ENCODE assay signal across 1 cellular context in the genomic region with DNA sequence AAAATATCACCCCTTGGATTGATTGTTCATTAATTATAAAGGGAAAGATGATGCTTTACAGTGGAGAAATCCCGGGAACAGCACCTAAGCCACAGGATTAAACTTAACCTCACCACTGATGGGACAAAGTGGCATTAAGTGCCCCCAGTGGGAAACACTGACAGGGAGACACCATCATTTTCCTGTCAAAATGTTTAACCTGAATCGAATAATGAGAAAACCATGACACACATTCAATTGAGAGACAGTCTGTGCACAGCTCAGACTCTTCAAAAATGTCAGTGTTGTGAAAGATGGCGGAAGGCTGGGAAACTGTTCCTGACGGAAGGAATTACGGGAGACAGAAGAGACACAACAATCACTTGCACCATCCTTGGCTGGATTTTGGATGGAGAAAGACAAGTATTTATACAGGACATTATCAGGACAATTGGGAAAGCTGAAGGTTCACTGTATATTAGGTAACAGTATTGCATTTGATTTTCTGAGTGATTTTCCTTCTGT.
TF ChIP-seq lines count a peak whose summit lies in the region.

No MANE protein-coding gene starts in this region.

TF ChIP-seq in neural cell, 6 proteins besides CTCF, POLR2A, EP300 and RAD21:
- TF ChIP-seq, protein P1, sequence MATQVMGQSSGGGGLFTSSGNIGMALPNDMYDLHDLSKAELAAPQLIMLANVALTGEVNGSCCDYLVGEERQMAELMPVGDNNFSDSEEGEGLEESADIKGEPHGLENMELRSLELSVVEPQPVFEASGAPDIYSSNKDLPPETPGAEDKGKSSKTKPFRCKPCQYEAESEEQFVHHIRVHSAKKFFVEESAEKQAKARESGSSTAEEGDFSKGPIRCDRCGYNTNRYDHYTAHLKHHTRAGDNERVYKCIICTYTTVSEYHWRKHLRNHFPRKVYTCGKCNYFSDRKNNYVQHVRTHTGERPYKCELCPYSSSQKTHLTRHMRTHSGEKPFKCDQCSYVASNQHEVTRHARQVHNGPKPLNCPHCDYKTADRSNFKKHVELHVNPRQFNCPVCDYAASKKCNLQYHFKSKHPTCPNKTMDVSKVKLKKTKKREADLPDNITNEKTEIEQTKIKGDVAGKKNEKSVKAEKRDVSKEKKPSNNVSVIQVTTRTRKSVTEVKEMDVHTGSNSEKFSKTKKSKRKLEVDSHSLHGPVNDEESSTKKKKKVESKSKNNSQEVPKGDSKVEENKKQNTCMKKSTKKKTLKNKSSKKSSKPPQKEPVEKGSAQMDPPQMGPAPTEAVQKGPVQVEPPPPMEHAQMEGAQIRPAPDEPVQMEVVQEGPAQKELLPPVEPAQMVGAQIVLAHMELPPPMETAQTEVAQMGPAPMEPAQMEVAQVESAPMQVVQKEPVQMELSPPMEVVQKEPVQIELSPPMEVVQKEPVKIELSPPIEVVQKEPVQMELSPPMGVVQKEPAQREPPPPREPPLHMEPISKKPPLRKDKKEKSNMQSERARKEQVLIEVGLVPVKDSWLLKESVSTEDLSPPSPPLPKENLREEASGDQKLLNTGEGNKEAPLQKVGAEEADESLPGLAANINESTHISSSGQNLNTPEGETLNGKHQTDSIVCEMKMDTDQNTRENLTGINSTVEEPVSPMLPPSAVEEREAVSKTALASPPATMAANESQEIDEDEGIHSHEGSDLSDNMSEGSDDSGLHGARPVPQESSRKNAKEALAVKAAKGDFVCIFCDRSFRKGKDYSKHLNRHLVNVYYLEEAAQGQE (IDR thresholded peaks at IDR 0.05; ENCODE audit: borderline replicate concordance) = peak; percentile 99
- TF ChIP-seq MXI1 (conservative IDR thresholded peaks at IDR 0.05; ENCODE audit: poor library complexity, severe bottlenecking) (no peak), POLR2AphosphoS5 (IDR thresholded peaks at IDR 0.05) (peak; percentile 98), SMC3 (conservative IDR thresholded peaks at IDR 0.05; ENCODE audit: poor library complexity) (no peak)
TF ChIP-seq in neural cell: peak in this region for 2.
